22 cellular contexts compared by ENCODE assay signal in genomic region chr20:25287631-25288290, GRCh38. TPM values are rescaled to one million over a fixed set of nuclear protein-coding genes. Genes with fewer than 3 reads are reported as not detected.
A peak's percentile ranks its signal among the peaks of the same experiment; 100 is the strongest.
DNase-seq lines count a peak whose midpoint lies in the region; ATAC-seq, FAIRE-seq and TF ChIP-seq lines count a peak whose summit lies in the region.
"Had no signal": no experiment of that assay in that cellular context is flagged by ENCODE, and none has a peak within 500 bp of the region (broad histone marks: within the 10 kb centered on the region; RNA-seq: fewer than 3 reads in every experiment).

No MANE protein-coding gene starts in this region.

- H3K4me1 ChIP-seq in mammary epithelial cell (ENCODE audit: insufficient read depth, low read length) (peaks cover 16% of the 10 kb centered on the region), RWPE2 (ENCODE audit: insufficient read depth, poor library complexity, severe bottlenecking) (no peaks in the 10 kb centered on the region), kidney (ENCODE audit: control insufficient read depth in 1 of 2, insufficient read depth in 1 of 2, low read depth in 1 of 2, low read length in 2 of 2) (no peaks in the 10 kb centered on the region), transverse colon (no peaks in the 10 kb centered on the region), GM23248 (ENCODE audit: insufficient read depth) (no peaks in the 10 kb centered on the region)
- H3K4me1 ChIP-seq: suprapubic skin had no signal

- H3K27me3 ChIP-seq in mammary epithelial cell (ENCODE audit: insufficient read depth, low read length) (no peaks in the 10 kb centered on the region), RWPE2 (ENCODE audit: insufficient read depth, poor library complexity, severe bottlenecking) (no peaks in the 10 kb centered on the region), transverse colon (no peaks in the 10 kb centered on the region), GM23248 (replicated peaks; ENCODE audit: insufficient read depth) (no peaks in the 10 kb centered on the region)
- H3K27me3 ChIP-seq: gastroesophageal sphincter, neutrophil, suprapubic skin had no signal

- no peak for FAIRE-seq in kidney (lab: Jason Lieb, UNC)

- no peaks in the 10 kb centered on the region for H3K27me3 Mint-ChIP-seq in MCF 10A (ENCODE audit: insufficient read depth, unreplicated experiment)

- POLR2A ChIA-PET in MCF 10A (lab: Yijun Ruan, JAX), result interaction anchor here (0.6 to 2.2 kb wide), 5 partner anchors 8 to 563 kb away, joined by 3 to 7 read pairs (median 4); partner anchors contain the start of gene ENTPD6

- TF ChIP-seq CTCF in MCF 10A (IDR thresholded peaks at IDR 0.05; ENCODE audit: unreplicated experiment), result no peak
- no peak for TF ChIP-seq CTCF in mammary epithelial cell (conservative IDR thresholded peaks at IDR 0.05 in 1 of 2, IDR thresholded peaks at IDR 0.05 in 1 of 2; ENCODE audit: extremely low read depth in 1 of 2, insufficient read depth in 1 of 2, low read depth in 1 of 2, low read length in 2 of 2)
- TF ChIP-seq CTCF in RWPE2 (IDR thresholded peaks at IDR 0.05; ENCODE audit: poor library complexity, severe bottlenecking), result no peak
- TF ChIP-seq CTCF in kidney (IDR thresholded peaks at IDR 0.05; ENCODE audit: borderline replicate concordance, extremely low read depth, insufficient read depth), result no peak
- TF ChIP-seq CTCF in transverse colon (IDR thresholded peaks at IDR 0.05), result no peak

- H3K4me2 ChIP-seq in mammary epithelial cell (ENCODE audit: insufficient read depth, low read depth, low read length) (no peak overlapping the region), GM23248 (ENCODE audit: unreplicated experiment) (no peak overlapping the region)

- H3K27ac ChIP-seq in mammary epithelial cell (ENCODE audit: insufficient read depth, low read depth, low read length), result no peak overlapping the region
- no peak overlapping the region for H3K27ac ChIP-seq in RWPE2 (ENCODE audit: poor library complexity, severe bottlenecking)
- no peak overlapping the region for H3K27ac ChIP-seq in kidney (ENCODE audit: low read depth in 2 of 2, low read length in 2 of 2)
- H3K27ac ChIP-seq in transverse colon, result no peak overlapping the region
- no peak overlapping the region for H3K27ac ChIP-seq in GM23248
- H3K27ac ChIP-seq: C4-2B, neutrophil, suprapubic skin had no signal

- H3K36me3 Mint-ChIP-seq in MCF 10A (ENCODE audit: insufficient read depth, unreplicated experiment), result peaks cover 100% of the 10 kb centered on the region

- H3K79me2 ChIP-seq in mammary epithelial cell (ENCODE audit: insufficient read depth, low read length) (peaks cover 92% of the 10 kb centered on the region), GM23248 (ENCODE audit: insufficient read depth) (no peaks in the 10 kb centered on the region)

- H3K36me3 ChIP-seq in mammary epithelial cell (ENCODE audit: insufficient read depth, low read length), result peaks cover 62% of the 10 kb centered on the region
- H3K36me3 ChIP-seq in RWPE2 (ENCODE audit: low read depth), result peaks cover 92% of the 10 kb centered on the region
- H3K36me3 ChIP-seq in kidney (ENCODE audit: control insufficient read depth in 1 of 2, insufficient read depth in 2 of 2, low read length in 2 of 2), result peaks cover 15 to 25% of the 10 kb centered on the region in 2 donors
- H3K36me3 ChIP-seq in transverse colon, result peaks cover 0 to 62% (median 28%) of the 10 kb centered on the region in 4 donors
- no peaks in the 10 kb centered on the region; the same call in 1 of the 2 replicates for H3K36me3 ChIP-seq in GM23248 (ENCODE audit: low read depth)

- BruUV-seq in MCF 10A (replicated peaks; lab: Mats Ljungman, UMichigan) (TSS peak; percentile 2), mammary epithelial cell (replicated peaks; lab: Mats Ljungman, UMichigan) (no TSS peak)

- TF ChIP-seq POLR2A in transverse colon (IDR thresholded peaks at IDR 0.05), result no peak

- H3F3A ChIP-seq in GM23248 (ENCODE audit: insufficient read depth), result no peaks in the 10 kb centered on the region

- H3K9ac ChIP-seq in mammary epithelial cell (ENCODE audit: insufficient read depth, low read length), result no peak overlapping the region
- H3K9ac ChIP-seq in kidney (ENCODE audit: low read length in 2 of 2), result no peak overlapping the region
- no peak overlapping the region for H3K9ac ChIP-seq in GM23248

- no peak for TF ChIP-seq EP300 in transverse colon (IDR thresholded peaks at IDR 0.05; ENCODE audit: low read depth)

- no peak for ATAC-seq in RWPE2 (ENCODE audit: low read depth)
- ATAC-seq: esophagus mucosa, gastroesophageal sphincter, left lobe of liver had no signal

- CTCF ChIA-PET in MCF 10A (lab: Yijun Ruan, JAX), result interaction anchor here (0.6 to 2.2 kb wide), 3 partner anchors 21 to 112 kb away, joined by 3 to 7 read pairs (median 5); no protein-coding TSS in a partner anchor
- CTCF ChIA-PET in mammary epithelial cell (lab: Charles Lee; ENCODE audit: low non-redundant PET), result no interaction called here

- intact Hi-C loops in MCF 10A (cut with micrococcal nuclease), result no loop called here
- intact Hi-C loops in mammary epithelial cell (cut with micrococcal nuclease), result no loop called here
- intact Hi-C loops in kidney (cut with DNase I), result no loop called here
- intact Hi-C loops in transverse colon (cut with DNase I; ENCODE audit: low total_unique reads), result no loop called here

- DNase-seq in MCF 10A (ENCODE audit: unreplicated experiment) (no peak), mammary epithelial cell (no peak), RWPE2 (ENCODE audit: low spot score) (peak; percentile 47), kidney (peak; percentile 25), transverse colon (peak; percentile 4), dermis blood vessel endothelial cell (no peak), GM23248 (no peak), OCI-M1 (lab: John Stamatoyannopoulos, UW) (no peak)
- DNase-seq: activated CD4-positive, alpha-beta T cell treated with anti-CD3 and anti-CD28 coated beads for 1 hour; activated effector memory CD4-positive, alpha-beta T cell treated with Interleukin-2 at 50 U/mL for 16 hours; anterior cingulate cortex; effector CD8-positive, alpha-beta T cell; NCI-H1417; NCI-H2107; NCI-H510A; SW 1271 had no signal

- peaks cover 3% of the 10 kb centered on the region for H4K20me1 ChIP-seq in mammary epithelial cell (ENCODE audit: insufficient read depth, low read length)
- no peaks in the 10 kb centered on the region for H4K20me1 ChIP-seq in GM23248 (ENCODE audit: insufficient read depth)

- dilution Hi-C loops in mammary epithelial cell (cut with HindIII; ENCODE audit: low sequenced_read_pairs), result no loop called here

- no peak overlapping the region for H3K4me3 ChIP-seq in mammary epithelial cell (replicated peaks in 1 of 3; ENCODE audit: insufficient read depth in 1 of 3, low read depth in 2 of 3, low read length in 3 of 3)
- no peak overlapping the region for H3K4me3 ChIP-seq in RWPE2 (ENCODE audit: severe bottlenecking)
- H3K4me3 ChIP-seq in kidney (ENCODE audit: low read length in 2 of 2), result no peak overlapping the region
- H3K4me3 ChIP-seq in transverse colon, result no peak overlapping the region
- H3K4me3 ChIP-seq in GM23248, result no peak overlapping the region
- H3K4me3 ChIP-seq: gastroesophageal sphincter, suprapubic skin had no signal

- H3K9me3 ChIP-seq in mammary epithelial cell (replicated peaks; ENCODE audit: insufficient read depth, low read length) (no peaks in the 10 kb centered on the region), RWPE2 (ENCODE audit: severe bottlenecking) (no peaks in the 10 kb centered on the region), kidney (ENCODE audit: control insufficient read depth in 1 of 2, low read length in 2 of 2) (no peaks in the 10 kb centered on the region), transverse colon (no peaks in the 10 kb centered on the region), GM23248 (ENCODE audit: low read depth) (no peaks in the 10 kb centered on the region)
- H3K9me3 ChIP-seq: gastroesophageal sphincter, neutrophil, suprapubic skin had no signal

- H2AFZ ChIP-seq in mammary epithelial cell (ENCODE audit: low read depth, low read length) (no peak overlapping the region), GM23248 (no peak overlapping the region)

- in situ Hi-C loops in mammary epithelial cell (cut with MboI; ENCODE audit: low sequenced_read_pairs in 2 of 2), result no loop called here
- in situ Hi-C loops in transverse colon (cut with MboI; ENCODE audit: low pct_ligation_motif_present in 1 of 4, low pct_unique_long_range_greater_than_20kb in 1 of 4, low sequenced_read_pairs in 3 of 4), result loop anchor here in 1 of 4 donors (25.0 kb wide), 1 partner anchor 100 kb away; the partner anchor contains the start of gene ENTPD6
- in situ Hi-C loops in GM23248 (cut with MboI), result no loop called here

- no peak overlapping the region for H3K27ac Mint-ChIP-seq in MCF 10A (ENCODE audit: low read depth, unreplicated experiment)

- H3K4me1 Mint-ChIP-seq in MCF 10A (ENCODE audit: insufficient read depth, unreplicated experiment), result peaks cover 9% of the 10 kb centered on the region

- WGBS in mammary epithelial cell (ENCODE audit: low coverage, missing lambda C conversion rate), result 97% methylated on average over 12 of the region's 16 CpGs
- 90% methylated on average over 2 to 14 of the region's 16 CpGs for WGBS in transverse colon (ENCODE audit: low coverage in 1 of 2), 2 donors
- WGBS in GM23248 (ENCODE audit: low coverage in 1 of 2, low lambda C conversion rate in 2 of 2, missing lambda C conversion rate in 2 of 2), 2 experiments, result 88 to 89% methylated on average over 16 of the region's 16 CpGs

- no peaks in the 10 kb centered on the region for H3K9me2 ChIP-seq in GM23248 (ENCODE audit: insufficient read depth)

- H3K9me3 Mint-ChIP-seq in MCF 10A (ENCODE audit: unreplicated experiment), result no peaks in the 10 kb centered on the region

- H3K4me3 Mint-ChIP-seq in MCF 10A (ENCODE audit: unreplicated experiment), result no peak overlapping the region

RNA-seq across cellular contexts. Expression of gene PYGB, which starts 39.9 kb away (rescaled TPM):
- 375 and 435 TPM in 2 replicates for total RNA-seq in MCF 10A (2022)
- 1,000 to 10,000 TPM in 1 of 2 donors, 100 to 1,000 TPM in 1; 475 to 1,432 TPM for total RNA-seq in mammary epithelial cell
- 284 TPM for polyA plus RNA-seq in mammary epithelial cell
- 595 TPM for polyA minus RNA-seq in mammary epithelial cell
- total RNA-seq in kidney, result 176 TPM
- 50.9 TPM for polyA plus RNA-seq in kidney (ENCODE audit: insufficient read depth, low read depth, low replicate concordance)
- 100 to 1,000 TPM; 195 to 554 (median 359) TPM for total RNA-seq in transverse colon
- total RNA-seq in dermis blood vessel endothelial cell, result 81.9 and 127 TPM in 2 replicates
- 116 and 123 TPM in 2 replicates for total RNA-seq in GM23248 (2014; rRNA removed; shearing (Covaris generic))
- polyA plus RNA-seq in GM23248 (2016; fragmentation: Nextera tagmentation; extraction: Ambion mirVana), result 74.1 and 78.3 TPM in 2 replicates

Comparison
In these comparisons a context has a peak if more than half of its experiments do, and no peak if none do; other contexts are left out.
1. DNase-seq: peak in RWPE2 (single experiment), kidney (single experiment) and transverse colon (single experiment); none in MCF 10A (single experiment), mammary epithelial cell (single experiment), dermis blood vessel endothelial cell (single experiment), GM23248 (single experiment) and OCI-M1 (single experiment).